ENCODE assay signal across 28 cellular contexts in genomic region chr18:6610436-6610835, GRCh38.
DNase-seq lines count a peak whose midpoint lies in the region; ATAC-seq, FAIRE-seq and TF ChIP-seq lines count a peak whose summit lies in the region.
"Had no signal": no experiment of that assay in that cellular context is flagged by ENCODE, and none has a peak within 500 bp of the region (broad histone marks: within the 10 kb centered on the region; RNA-seq: fewer than 3 reads in every experiment).

No MANE protein-coding gene starts in this region.

- peaks cover 6% of the 10 kb centered on the region for H3K27me3 Mint-ChIP-seq in GM23338 (ENCODE audit: insufficient read depth, low read depth, poor library complexity)
- H3K27me3 Mint-ChIP-seq in nephron progenitor cell (ENCODE audit: low read depth, poor library complexity) = peaks cover 7% of the 10 kb centered on the region
- peaks cover 29% of the 10 kb centered on the region for H3K27me3 Mint-ChIP-seq in WTC11 (ENCODE audit: low read depth)
- no peaks in the 10 kb centered on the region for H3K27me3 Mint-ChIP-seq in activated T-helper 2 cell treated with anti-CD3 and anti-CD28 coated beads, Interferon-gamma antibody, Interleukin-2, Interleukin-4, amounts not matched to agents 10 μg/mL and 5 μg/mL and 100 μg/mL, durations not matched to agents 14 hours and 24 hours and 36 hours (ENCODE audit: low read depth)
- H3K27me3 Mint-ChIP-seq: activated CD4-positive, alpha-beta T cell treated with anti-CD3 and anti-CD28 coated beads, Interleukin-2, amount 10 ng/mL, durations not matched to agents 7 days and 5 days; memory B cell had no signal

- peaks cover 20% of the 10 kb centered on the region for H3K9me2 ChIP-seq in GM23338 (ENCODE audit: insufficient read depth)

- DNase-seq in AG08395 (ENCODE audit: low spot score) (peak; percentile 19), GM23338 (ENCODE audit: low spot score) (no peak), K562 (ENCODE audit: extremely low read depth in 1 of 4, low spot score in 3 of 4) (no peak), nephron progenitor cell (peak; percentile 8), WTC11 (ENCODE audit: low spot score) (no peak)
- no peak for DNase-seq in activated T-helper 2 cell treated with anti-CD3 and anti-CD28 coated beads, Interferon-gamma antibody, Interleukin-2, Interleukin-4, amounts not matched to agents 10 μg/mL and 5 μg/mL and 100 μg/mL, durations not matched to agents 14 hours and 24 hours and 36 hours (ENCODE audit: low spot score)
- DNase-seq in activated CD4-positive, CD25-positive, alpha-beta regulatory T cell treated with anti-CD3 and anti-CD28 coated beads, Interleukin-2, amount 50 U/mL, for 72 hours = no peak
- DNase-seq: activated CD4-positive, alpha-beta T cell treated with anti-CD3 and anti-CD28 coated beads, Interleukin-2, amount 10 ng/mL, durations not matched to agents 7 days and 5 days; activated naive CD4-positive, alpha-beta T cell treated with Interleukin-2 at 50 U/mL for 16 hours; activated T-cell treated with anti-CD3 and anti-CD28 coated beads, Interleukin-2, amount 50 U/mL, for 48 hours; adrenal gland; DMS153; foreskin melanocyte; H9; heart right ventricle; KBM-7; NCI-H1417 treated with DMSO at 0.1 percent for 48 hours; NCI-H2107; NCI-H774; RPMI8226; stimulated activated naive CD4-positive, alpha-beta T cell treated with Interleukin-2 at 50 U/mL for 16 hours; testis; WERI-Rb-1 had no signal

- no peak for TF ChIP-seq EP300 in K562 (IDR thresholded peaks at IDR 0.05; ENCODE audit: low read length)

- H4K20me1 ChIP-seq in GM23338 (replicated peaks; ENCODE audit: insufficient read depth) (no peaks in the 10 kb centered on the region), K562 (replicated peaks; ENCODE audit: control insufficient read depth, insufficient read depth, low read length) (no peaks in the 10 kb centered on the region)

- peaks cover 33% of the 10 kb centered on the region for H3K4me1 Mint-ChIP-seq in GM23338
- H3K4me1 Mint-ChIP-seq in nephron progenitor cell = peaks cover 52% of the 10 kb centered on the region
- peaks cover 41% of the 10 kb centered on the region for H3K4me1 Mint-ChIP-seq in WTC11
- H3K4me1 Mint-ChIP-seq in activated T-helper 2 cell treated with anti-CD3 and anti-CD28 coated beads, Interferon-gamma antibody, Interleukin-2, Interleukin-4, amounts not matched to agents 10 μg/mL and 5 μg/mL and 100 μg/mL, durations not matched to agents 14 hours and 24 hours and 36 hours (ENCODE audit: low read depth) = no peaks in the 10 kb centered on the region
- H3K4me1 Mint-ChIP-seq: activated CD4-positive, alpha-beta T cell treated with anti-CD3 and anti-CD28 coated beads, Interleukin-2, amount 10 ng/mL, durations not matched to agents 7 days and 5 days; memory B cell had no signal

- ATAC-seq in GM23338 (no peak), K562 (no peak), WTC11 (no peak), HG03439 (IDR thresholded peaks at IDR 0.05; ENCODE audit: unreplicated experiment) (no peak)

- no peak overlapping the region for H3K27ac ChIP-seq in GM23338 (ENCODE audit: low read depth)
- H3K27ac ChIP-seq in K562 (ENCODE audit: extremely low read depth, low read depth, low read length) = no peak overlapping the region
- H3K27ac ChIP-seq: adrenal gland, epithelial cell of prostate, heart right ventricle, testis, WERI-Rb-1 had no signal

- CTCF ChIA-PET in K562 (lab: Yijun Ruan, JAX; ENCODE audit: low intra/inter-chr PET ratio) = no interaction called here
- CTCF ChIA-PET in WTC11 (lab: Charles Lee) = interaction anchor here (1.7 kb wide), 1 partner anchor 276 kb away, joined by 5 read pairs; no protein-coding TSS in a partner anchor

- WGBS in K562 (ENCODE audit: insufficient coverage, low coverage, missing lambda C conversion rate) = 0% methylated on average over 3 of the region's 3 CpGs

- FAIRE-seq in K562 (lab: Jason Lieb, UNC) = no peak
- FAIRE-seq: G401.6 had no signal

- no peak for TF ChIP-seq POLR2A in K562 (conservative IDR thresholded peaks at IDR 0.05)

- POLR2A ChIA-PET in K562 (lab: Yijun Ruan, JAX) (no interaction called here), WTC11 (lab: Charles Lee) (no interaction called here)

- H3K4me3 Mint-ChIP-seq in GM23338 (no peak overlapping the region), nephron progenitor cell (no peak overlapping the region), WTC11 (no peak overlapping the region)
- no peak overlapping the region for H3K4me3 Mint-ChIP-seq in activated T-helper 2 cell treated with anti-CD3 and anti-CD28 coated beads, Interferon-gamma antibody, Interleukin-2, Interleukin-4, amounts not matched to agents 10 μg/mL and 5 μg/mL and 100 μg/mL, durations not matched to agents 14 hours and 24 hours and 36 hours (ENCODE audit: low read depth)
- H3K4me3 Mint-ChIP-seq: activated CD4-positive, alpha-beta T cell treated with anti-CD3 and anti-CD28 coated beads, Interleukin-2, amount 10 ng/mL, durations not matched to agents 7 days and 5 days; H9; memory B cell; T-helper 2 cell treated with Interferon-gamma antibody and Interleukin-4, amounts not matched to agents 5 μg/mL and 100 μg/mL, for 36 hours had no signal

- H3K4me3 ChIP-seq in GM23338 (no peak overlapping the region), K562 (no peak overlapping the region)
- H3K4me3 ChIP-seq: adrenal gland, heart right ventricle, testis had no signal

- H3K9me3 Mint-ChIP-seq in GM23338 = peaks cover 14% of the 10 kb centered on the region
- H3K9me3 Mint-ChIP-seq in nephron progenitor cell = peaks cover 38% of the 10 kb centered on the region
- peaks cover 38% of the 10 kb centered on the region for H3K9me3 Mint-ChIP-seq in WTC11
- H3K9me3 Mint-ChIP-seq in activated T-helper 2 cell treated with anti-CD3 and anti-CD28 coated beads, Interferon-gamma antibody, Interleukin-2, Interleukin-4, amounts not matched to agents 10 μg/mL and 5 μg/mL and 100 μg/mL, durations not matched to agents 14 hours and 24 hours and 36 hours = peaks cover 27% of the 10 kb centered on the region

- BruUV-seq in K562 (replicated peaks; lab: Mats Ljungman, UMichigan) = no TSS peak

- TF ChIP-seq CTCF in GM23338 (conservative IDR thresholded peaks at IDR 0.05; ENCODE audit: low read depth in 2 of 2) (no peak), K562 (IDR thresholded peaks at IDR 0.05 in 2 of 3, conservative IDR thresholded peaks at IDR 0.05 in 1 of 3; ENCODE audit: insufficient read depth in 2 of 3, low read depth in 1 of 3, low read length in 3 of 3) (no peak), nephron progenitor cell (IDR thresholded peaks at IDR 0.05) (no peak), WTC11 (IDR thresholded peaks at IDR 0.05) (no peak)

- no peaks in the 10 kb centered on the region for H3K9me3 ChIP-seq in K562 (replicated peaks; ENCODE audit: control insufficient read depth, insufficient read depth, low read depth, low read length)
- H3K9me3 ChIP-seq: adrenal gland, testis had no signal

- H3K4me1 ChIP-seq in GM23338 (ENCODE audit: insufficient read depth) = peaks cover 21% of the 10 kb centered on the region
- no peaks in the 10 kb centered on the region for H3K4me1 ChIP-seq in K562 (replicated peaks in 1 of 2; ENCODE audit: control insufficient read depth in 2 of 2, insufficient read depth in 2 of 2, low read length in 2 of 2)
- H3K4me1 ChIP-seq: heart right ventricle, testis had no signal

- H3K4me2 ChIP-seq in GM23338 (no peak overlapping the region), K562 (ENCODE audit: insufficient read depth, low read length) (no peak overlapping the region)

- H3K79me2 ChIP-seq in GM23338 (replicated peaks; ENCODE audit: insufficient read depth) (no peaks in the 10 kb centered on the region), K562 (ENCODE audit: control insufficient read depth, insufficient read depth, low read length) (no peaks in the 10 kb centered on the region)

- H3K36me3 Mint-ChIP-seq in GM23338 (ENCODE audit: low read depth) (peaks cover 23% of the 10 kb centered on the region), nephron progenitor cell (ENCODE audit: low read depth) (peaks cover 16% of the 10 kb centered on the region), WTC11 (peaks cover 19% of the 10 kb centered on the region)
- H3K36me3 Mint-ChIP-seq in activated T-helper 2 cell treated with anti-CD3 and anti-CD28 coated beads, Interferon-gamma antibody, Interleukin-2, Interleukin-4, amounts not matched to agents 10 μg/mL and 5 μg/mL and 100 μg/mL, durations not matched to agents 14 hours and 24 hours and 36 hours (ENCODE audit: low read depth) = no peaks in the 10 kb centered on the region
- H3K36me3 Mint-ChIP-seq: memory B cell had no signal

- TF ChIP-seq RAD21 in K562 (CRISPR knock-in tag; conservative IDR thresholded peaks at IDR 0.05 in 1 of 2, IDR thresholded peaks at IDR 0.05 in 1 of 2) = no peak

- H3K27me3 ChIP-seq in GM23338 (ENCODE audit: insufficient read depth) (no peaks in the 10 kb centered on the region), K562 (ENCODE audit: control insufficient read depth in 2 of 2, insufficient read depth in 2 of 2, low read length in 2 of 2) (peaks cover 3 to 8% of the 10 kb centered on the region in 2 experiments; a peak in 1 of 5 replicates)
- H3K27me3 ChIP-seq: adrenal gland, heart right ventricle, testis had no signal

- intact Hi-C loops in K562 (cut with micrococcal nuclease) = no loop called here
- intact Hi-C loops in activated T-helper 2 cell treated with anti-CD3 and anti-CD28 coated beads, Interferon-gamma antibody, Interleukin-2, Interleukin-4, amounts not matched to agents 10 μg/mL and 5 μg/mL and 100 μg/mL, durations not matched to agents 14 hours and 24 hours and 36 hours (cut with micrococcal nuclease) = no loop called here

- no peak overlapping the region for H3K9ac ChIP-seq in K562 (ENCODE audit: insufficient read depth in 1 of 2, low read depth in 2 of 2, low read length in 2 of 2)

- no peaks in the 10 kb centered on the region for H3K9me1 ChIP-seq in K562 (ENCODE audit: control insufficient read depth, insufficient read depth, low read length)

- H3K36me3 ChIP-seq in GM23338 (ENCODE audit: insufficient read depth) = no peaks in the 10 kb centered on the region
- H3K36me3 ChIP-seq in K562 (ENCODE audit: control insufficient read depth, insufficient read depth, low read length) = no peaks in the 10 kb centered on the region
- H3K36me3 ChIP-seq: adrenal gland, heart right ventricle, WERI-Rb-1 had no signal

- H2AFZ ChIP-seq in GM23338 = peak overlapping the region; percentile 72; the same call in 1 of the 2 replicates
- H2AFZ ChIP-seq in K562 (ENCODE audit: low read depth, low read length) = no peak overlapping the region

- in situ Hi-C loops in K562 (cut with MboI) = no loop called here

- no peak overlapping the region for H3K27ac Mint-ChIP-seq in GM23338
- H3K27ac Mint-ChIP-seq in nephron progenitor cell = peak overlapping the region; percentile 85
- H3K27ac Mint-ChIP-seq in WTC11 = no peak overlapping the region
- no peak overlapping the region for H3K27ac Mint-ChIP-seq in activated T-helper 2 cell treated with anti-CD3 and anti-CD28 coated beads, Interferon-gamma antibody, Interleukin-2, Interleukin-4, amounts not matched to agents 10 μg/mL and 5 μg/mL and 100 μg/mL, durations not matched to agents 14 hours and 24 hours and 36 hours
- H3K27ac Mint-ChIP-seq: activated CD4-positive, alpha-beta T cell treated with anti-CD3 and anti-CD28 coated beads, Interleukin-2, amount 10 ng/mL, durations not matched to agents 7 days and 5 days; H9; memory B cell; T-helper 2 cell treated with Interferon-gamma antibody and Interleukin-4, amounts not matched to agents 5 μg/mL and 100 μg/mL, for 36 hours had no signal

- H3F3A ChIP-seq in GM23338 (replicated peaks; ENCODE audit: low read depth) = no peaks in the 10 kb centered on the region

Comparison
In these comparisons a context has a peak if more than half of its experiments do, and no peak if none do; other contexts are left out.
1. DNase-seq: peak in AG08395 (single experiment) and nephron progenitor cell (single experiment); none in GM23338 (single experiment), K562 (0 of 4), WTC11 (single experiment), activated T-helper 2 cell treated with anti-CD3 and anti-CD28 coated beads, Interferon-gamma antibody, Interleukin-2, Interleukin-4, amounts not matched to agents 10 μg/mL and 5 μg/mL and 100 μg/mL, durations not matched to agents 14 hours and 24 hours and 36 hours (single experiment) and activated CD4-positive, CD25-positive, alpha-beta regulatory T cell treated with anti-CD3 and anti-CD28 coated beads, Interleukin-2, amount 50 U/mL, for 72 hours (single experiment).